In the genomic region with DNA sequence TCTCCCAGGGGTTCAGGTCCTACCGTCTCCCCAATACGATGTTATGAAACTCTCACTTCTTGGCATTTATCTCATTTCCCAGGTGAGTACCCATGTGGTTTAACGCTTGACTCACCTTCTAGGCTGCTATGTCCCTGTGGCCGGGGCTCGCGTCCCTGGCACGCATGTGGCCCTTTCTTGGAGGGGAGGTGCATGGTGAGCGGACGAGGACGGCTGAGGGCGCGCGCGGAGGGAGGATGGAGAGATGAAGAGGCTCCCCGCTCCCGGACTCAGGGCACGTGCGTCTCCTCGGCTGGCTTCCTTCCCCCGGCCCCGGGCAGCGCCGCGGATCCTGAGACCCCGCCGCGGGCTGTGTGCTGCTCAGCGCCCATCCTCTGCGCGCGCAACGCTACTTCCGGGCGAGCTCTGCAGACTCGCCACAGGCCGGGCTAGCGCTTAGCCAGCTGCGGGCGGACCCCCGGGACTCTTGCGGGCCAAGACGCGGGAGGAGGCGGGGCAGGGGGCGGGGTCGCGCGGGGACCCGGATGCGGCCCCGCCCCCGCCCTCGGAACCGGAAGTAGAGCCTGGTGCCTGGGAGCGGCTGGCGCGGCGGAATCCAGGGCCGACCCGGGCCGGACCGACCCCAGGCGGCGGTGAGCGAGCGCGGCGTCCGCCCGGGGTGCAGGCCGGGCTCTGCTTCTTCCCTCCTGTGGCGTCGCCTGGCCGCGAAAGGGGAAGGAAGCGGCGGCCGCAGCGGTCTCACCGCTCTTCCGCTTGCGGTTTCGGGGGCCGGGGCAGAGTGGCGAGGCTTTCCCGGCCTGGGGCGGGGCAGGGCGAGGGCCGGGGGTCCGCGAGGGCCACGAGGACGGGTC, we compare ENCODE assay signal across 8 cellular contexts. TPM values are rescaled to one million over a fixed set of nuclear protein-coding genes. Genes with fewer than 3 reads are reported as not detected.
DNase-seq lines count a peak whose midpoint lies in the region; ATAC-seq and TF ChIP-seq lines count a peak whose summit lies in the region.

A gene (plus strand): TSS at position 547 of the 851 bp plus-strand sequence. CDS start 8,769 bp downstream, outside the sequence.

- ATAC-seq in PC-3 = peak; percentile 49
- ATAC-seq in activated T-cell treated with anti-CD3 and anti-CD28 coated beads, Interleukin-2, amount 50 U/mL, for 4 hours = peak; percentile 78 to 79
- ATAC-seq in mucosa of descending colon = peak; percentile 90

- H3K9me2 ChIP-seq in PC-3 (replicated peaks; ENCODE audit: low read length) = no peaks in the 10 kb centered on the region

- H3K27ac ChIP-seq in PC-3 (ENCODE audit: low read length) = peak within 1 kb of the TSS; percentile 86

- H3F3A ChIP-seq in PC-3 (ENCODE audit: low read length, unreplicated experiment) = no peaks in the 10 kb centered on the region

- H3K4me3 ChIP-seq in PC-3 (ENCODE audit: low read length) (peak within 1 kb of the TSS; percentile 73), epithelial cell of proximal tubule (ENCODE audit: low read depth, low read length) (peak within 1 kb of the TSS; percentile 60), mucosa of descending colon (peak within 1 kb of the TSS; percentile 62)

- H3K27me3 ChIP-seq in PC-3 (ENCODE audit: low read length) = no peaks in the 10 kb centered on the region

- H3K36me3 ChIP-seq in PC-3 (ENCODE audit: low read depth, low read length) (peaks cover 14% of the 10 kb centered on the region), mucosa of descending colon (ENCODE audit: low read depth) (no peaks in the 10 kb centered on the region)

- no peak for TF ChIP-seq CTCF in PC-3 (conservative IDR thresholded peaks at IDR 0.05; ENCODE audit: low read depth, low read length)
- TF ChIP-seq CTCF in epithelial cell of proximal tubule (conservative IDR thresholded peaks at IDR 0.05; ENCODE audit: low read depth, low read length) = no peak
- no peak for TF ChIP-seq CTCF in mucosa of descending colon (IDR thresholded peaks at IDR 0.05)

- POLR2A ChIA-PET in PC-3 (lab: Charles Lee; ENCODE audit: unreplicated experiment) = no interaction called here

- DNase-seq in NOMO-1 (lab: John Stamatoyannopoulos, UW; ENCODE audit: unreplicated experiment in 2 of 2) (peak; percentile 23 to 53), NOMO-1 treated with dmso at 0.1 percent for 144 hours (lab: John Stamatoyannopoulos, UW; ENCODE audit: unreplicated experiment) (no peak), PC-3 (peak; percentile 88), epithelial cell of proximal tubule (ENCODE audit: low read depth) (peak; percentile 19), mucosa of descending colon (peak; percentile 86 to 89 (median 88))
- peak; percentile 62 for DNase-seq in activated T-cell treated with anti-CD3 and anti-CD28 coated beads, Interleukin-2, amount 50 U/mL, for 4 hours
- peak; percentile 57 for DNase-seq in stimulated activated CD8-positive, alpha-beta memory T cell treated with anti-CD3 and anti-CD28 coated beads, Interleukin-4, amount 100 ng/mL, for 24 hours (ENCODE audit: low read depth)

- peak within 1 kb of the TSS; percentile 52 to 75 (median 67) for H3K27ac Mint-ChIP-seq in IgD-negative memory B cell

- H3K4me1 ChIP-seq in PC-3 (ENCODE audit: insufficient read depth, low read length) = peaks cover 32% of the 10 kb centered on the region
- peaks cover 16% of the 10 kb centered on the region for H3K4me1 ChIP-seq in mucosa of descending colon (ENCODE audit: low read depth)

- peaks cover 95% of the 10 kb centered on the region for H3K79me2 ChIP-seq in PC-3 (ENCODE audit: low read length)

- H3K9ac ChIP-seq in PC-3 (ENCODE audit: low read length) = peak within 1 kb of the TSS; percentile 96

- peaks cover 22% of the 10 kb centered on the region for H4K20me1 ChIP-seq in PC-3 (ENCODE audit: low read length)

- H3K27me3 Mint-ChIP-seq in IgD-negative memory B cell = peaks cover 32% of the 10 kb centered on the region
- H3K27me3 Mint-ChIP-seq in activated T-cell treated with anti-CD3 and anti-CD28 coated beads, Interleukin-2, amount 50 U/mL, for 4 hours (ENCODE audit: low read depth) = peaks cover 29% of the 10 kb centered on the region

- intact Hi-C loops in PC-3 (cut with micrococcal nuclease) (no loop called here), mucosa of descending colon (cut with DNase I, micrococcal nuclease) (no loop called here)

- BruUV-seq in PC-3 (replicated peaks; lab: Mats Ljungman, UMichigan) = no TSS peak

- H3K4me1 Mint-ChIP-seq in IgD-negative memory B cell = peaks cover 10 to 12% (median 10%) of the 10 kb centered on the region in 3 donors
- peaks cover 20% of the 10 kb centered on the region for H3K4me1 Mint-ChIP-seq in activated T-cell treated with anti-CD3 and anti-CD28 coated beads, Interleukin-2, amount 50 U/mL, for 4 hours (ENCODE audit: low read depth)

- H3K4me2 ChIP-seq in PC-3 (ENCODE audit: low read length) = peak within 1 kb of the TSS; percentile 84

- H3K9me3 Mint-ChIP-seq in IgD-negative memory B cell = peaks cover 0 to 7% (median 0%) of the 10 kb centered on the region in 3 donors
- no peaks in the 10 kb centered on the region for H3K9me3 Mint-ChIP-seq in activated T-cell treated with anti-CD3 and anti-CD28 coated beads, Interleukin-2, amount 50 U/mL, for 4 hours

- peak within 1 kb of the TSS; percentile 13 to 89 (median 78) for H3K4me3 Mint-ChIP-seq in IgD-negative memory B cell
- peak within 1 kb of the TSS; percentile 93 for H3K4me3 Mint-ChIP-seq in activated T-cell treated with anti-CD3 and anti-CD28 coated beads, Interleukin-2, amount 50 U/mL, for 4 hours

- H3K9me3 ChIP-seq in PC-3 (ENCODE audit: low read length) (no peaks in the 10 kb centered on the region), mucosa of descending colon (no peaks in the 10 kb centered on the region)

- H3K36me3 Mint-ChIP-seq in IgD-negative memory B cell = peaks cover 1% of the 10 kb centered on the region
- peaks cover 2% of the 10 kb centered on the region for H3K36me3 Mint-ChIP-seq in activated T-cell treated with anti-CD3 and anti-CD28 coated beads, Interleukin-2, amount 50 U/mL, for 4 hours (ENCODE audit: insufficient read depth)

- CTCF ChIA-PET in PC-3 (lab: Charles Lee) = no interaction called here

- peak within 1 kb of the TSS; percentile 86 for H2AFZ ChIP-seq in PC-3 (ENCODE audit: low read length)

RNA-seq across cellular contexts. Expression of the gene that starts here (rescaled TPM):
- 0.74 TPM for polyA plus RNA-seq in IgD-negative memory B cell
- total RNA-seq in PC-3 (2014; rRNA removed) (244 and 262 TPM in 2 replicates), epithelial cell of proximal tubule (192 and 254 TPM in 2 replicates), mucosa of descending colon (100 to 1,000 TPM; 223 to 314 (median 280) TPM)
- total RNA-seq in activated T-cell treated with anti-CD3 and anti-CD28 coated beads, Interleukin-2, amount 50 U/mL, for 4 hours = 10 to 100 TPM; 56.5 to 59.1 (median 57.5) TPM
